In genomic region chr3:195154793-195155535, GRCh38 we compare ENCODE assay signal across 8 cellular contexts.
DNase-seq lines count a peak whose midpoint lies in the region; ATAC-seq and TF ChIP-seq lines count a peak whose summit lies in the region.

No MANE protein-coding gene starts in this region.

- no peaks in the 10 kb centered on the region for H3K27me3 Mint-ChIP-seq in activated naive CD8-positive, alpha-beta T cell treated with anti-CD3 and anti-CD28 coated beads for 36 hours

- no peak overlapping the region for H3K4me3 ChIP-seq in effector memory CD4-positive, alpha-beta T cell (ENCODE audit: insufficient read depth, low read depth, low read length, poor library complexity, severe bottlenecking)

- H3K27ac ChIP-seq in effector memory CD4-positive, alpha-beta T cell (ENCODE audit: insufficient read depth, low read length, poor library complexity, severe bottlenecking) = no peak overlapping the region

- no peaks in the 10 kb centered on the region for H3K9me3 ChIP-seq in effector memory CD4-positive, alpha-beta T cell (ENCODE audit: control insufficient read depth, low read length)

- H3K4me3 Mint-ChIP-seq in activated naive CD8-positive, alpha-beta T cell treated with anti-CD3 and anti-CD28 coated beads for 36 hours = peak overlapping the region; percentile 5

- peaks cover 34% of the 10 kb centered on the region for H3K4me1 Mint-ChIP-seq in activated naive CD8-positive, alpha-beta T cell treated with anti-CD3 and anti-CD28 coated beads for 36 hours

- ATAC-seq in Right ventricle myocardium inferior = peak; percentile 75
- ATAC-seq in omental fat pad (ENCODE audit: low FRiP score) = peak; percentile 81
- ATAC-seq in HG02981 (IDR thresholded peaks at IDR 0.05; ENCODE audit: unreplicated experiment) = no peak

- H3K27ac Mint-ChIP-seq in activated naive CD8-positive, alpha-beta T cell treated with anti-CD3 and anti-CD28 coated beads for 36 hours = peak overlapping the region; percentile 77

- no peaks in the 10 kb centered on the region for H3K27me3 ChIP-seq in effector memory CD4-positive, alpha-beta T cell (replicated peaks; ENCODE audit: control insufficient read depth, insufficient read depth, low read length, poor library complexity, severe bottlenecking)

- intact Hi-C loops in Right ventricle myocardium inferior (cut with DNase I) = no loop called here

- no peaks in the 10 kb centered on the region for H3K36me3 ChIP-seq in effector memory CD4-positive, alpha-beta T cell (ENCODE audit: control insufficient read depth, insufficient read depth, low read length)

- H3K9me3 Mint-ChIP-seq in activated naive CD8-positive, alpha-beta T cell treated with anti-CD3 and anti-CD28 coated beads for 36 hours = no peaks in the 10 kb centered on the region

- peak; percentile 91 for DNase-seq in GM04504 (ENCODE audit: low read depth)
- DNase-seq in Kasumi-1 (lab: John Stamatoyannopoulos, UW) = peak; percentile 93 to 96
- DNase-seq in activated naive CD8-positive, alpha-beta T cell treated with anti-CD3 and anti-CD28 coated beads for 36 hours = no peak
- peak; percentile 91 for DNase-seq in Right ventricle myocardium inferior (ENCODE audit: missing footprints)
- peak; percentile 70 for DNase-seq in omental fat pad (ENCODE audit: low spot score)
- no peak for DNase-seq in activated CD4-positive, alpha-beta T cell treated with anti-CD3 and anti-CD28 coated beads, Interleukin-2, amount 50 U/mL, for 4 hours
- no peak for DNase-seq in effector memory CD4-positive, alpha-beta T cell

- peaks cover 10% of the 10 kb centered on the region for H3K36me3 Mint-ChIP-seq in activated naive CD8-positive, alpha-beta T cell treated with anti-CD3 and anti-CD28 coated beads for 36 hours

- no peaks in the 10 kb centered on the region for H3K4me1 ChIP-seq in effector memory CD4-positive, alpha-beta T cell (ENCODE audit: control insufficient read depth, insufficient read depth, low read length, poor library complexity, severe bottlenecking)

- TF ChIP-seq CTCF in omental fat pad (IDR thresholded peaks at IDR 0.05) = no peak

Comparison
In these comparisons a context has a peak if more than half of its experiments do, and no peak if none do; other contexts are left out.
1. DNase-seq: peak in GM04504 (single experiment), Kasumi-1 (2 of 2), Right ventricle myocardium inferior (single experiment) and omental fat pad (single experiment); none in activated naive CD8-positive, alpha-beta T cell treated with anti-CD3 and anti-CD28 coated beads for 36 hours (single experiment), activated CD4-positive, alpha-beta T cell treated with anti-CD3 and anti-CD28 coated beads, Interleukin-2, amount 50 U/mL, for 4 hours (0 of 2) and effector memory CD4-positive, alpha-beta T cell (0 of 3).